In the genomic region with DNA sequence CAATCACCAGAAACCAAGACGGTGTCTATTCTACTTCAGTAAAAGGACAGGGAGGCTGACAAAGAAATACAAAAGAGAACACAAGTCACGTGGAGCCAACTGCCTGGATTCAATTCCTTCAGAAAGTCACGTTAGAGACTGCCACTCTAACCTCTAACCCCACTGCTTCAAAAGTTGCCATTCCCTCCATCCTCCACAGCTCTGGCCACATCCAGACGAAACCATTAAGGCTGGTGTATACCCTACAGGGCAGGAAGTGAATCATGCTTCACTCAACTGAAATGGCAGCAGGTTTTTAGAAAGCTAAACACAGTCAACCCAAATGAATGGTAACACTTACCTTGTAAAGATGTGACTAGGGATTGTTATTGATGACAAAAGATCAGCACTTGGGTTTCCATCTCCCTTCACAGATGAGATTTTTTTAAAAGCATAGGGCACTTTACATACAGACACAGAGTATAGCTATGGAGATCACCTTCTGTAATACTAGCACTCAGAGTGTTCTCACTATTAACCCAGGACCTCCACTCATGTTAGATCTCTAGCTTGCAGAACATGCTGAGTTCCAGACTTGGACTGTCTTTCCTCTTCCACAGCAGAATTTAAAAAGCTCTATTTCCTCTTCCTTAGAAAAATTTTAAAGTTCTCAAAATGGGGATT, we compare ENCODE assay signal across 9 cellular contexts.
DNase-seq lines count a peak whose midpoint lies in the region; ATAC-seq, FAIRE-seq and TF ChIP-seq lines count a peak whose summit lies in the region.
"Had no signal": no experiment of that assay in that cellular context is flagged by ENCODE, and none has a peak within 500 bp of the region (broad histone marks: within the 10 kb centered on the region; RNA-seq: fewer than 3 reads in every experiment).

No MANE protein-coding gene starts in this region.

- no peak for TF ChIP-seq CTCF in HFF-Myc (IDR thresholded peaks at IDR 0.05; ENCODE audit: low read depth, low read length, missing control alignments)

- H3K4me3 ChIP-seq in HFF-Myc (replicated peaks; ENCODE audit: low read depth, low read length) = no peak overlapping the region
- H3K4me3 ChIP-seq: lung had no signal

- H3K27ac ChIP-seq in epithelial cell of prostate = peak overlapping the region; percentile 73

- DNase-seq in COLO829 (ENCODE audit: low spot score) = peak; percentile 27
- DNase-seq in HFF-Myc (ENCODE audit: extremely low read depth, low read depth) = peak; percentile 58
- DNase-seq in RCC 7860 (ENCODE audit: low spot score) = peak; percentile 21
- DNase-seq in epithelial cell of prostate (ENCODE audit: low read depth, low spot score) = no peak
- DNase-seq in NCI-H2171 treated with DMSO at 0.1 percent for 48 hours (lab: John Stamatoyannopoulos, UW) = no peak
- no peak for DNase-seq in NCI-H524 treated with DMSO at 0.1 percent for 48 hours (lab: John Stamatoyannopoulos, UW)
- no peak for DNase-seq in retina

- FAIRE-seq in RCC 7860 (lab: Jason Lieb, UNC) = no peak

- ATAC-seq in HG02798 (IDR thresholded peaks at IDR 0.05; ENCODE audit: poor library complexity, unreplicated experiment) = no peak

Comparison
In these comparisons a context has a peak if more than half of its experiments do, and no peak if none do; other contexts are left out.
1. DNase-seq: peak in COLO829 (single experiment), HFF-Myc (single experiment) and RCC 7860 (single experiment); none in epithelial cell of prostate (single experiment), NCI-H2171 treated with DMSO at 0.1 percent for 48 hours (single experiment), NCI-H524 treated with DMSO at 0.1 percent for 48 hours (single experiment) and retina (single experiment).